In genomic region chr17:82780981-82781893, GRCh38 we compare ENCODE assay signal across 14 cellular contexts. TPM values are rescaled to one million over a fixed set of nuclear protein-coding genes. Genes with fewer than 3 reads are reported as not detected.
DNase-seq lines count a peak whose midpoint lies in the region; ATAC-seq and TF ChIP-seq lines count a peak whose summit lies in the region.
"Had no signal": no experiment of that assay in that cellular context is flagged by ENCODE, and none has a peak within 500 bp of the region (broad histone marks: within the 10 kb centered on the region; RNA-seq: fewer than 3 reads in every experiment).

No MANE protein-coding gene starts in this region.

- H3K27me3 ChIP-seq in PC-3 (ENCODE audit: low read length) (no peaks in the 10 kb centered on the region), right cardiac atrium (ENCODE audit: control insufficient read depth, insufficient read depth) (no peaks in the 10 kb centered on the region)
- H3K27me3 ChIP-seq: SJSA1 had no signal

- H3K4me3 ChIP-seq in PC-3 (ENCODE audit: low read length): no peak overlapping the region
- H3K4me3 ChIP-seq in right cardiac atrium (ENCODE audit: low read length): no peak overlapping the region
- H3K4me3 ChIP-seq: SJSA1 had no signal

- DNase-seq in activated T-cell treated with anti-CD3 and anti-CD28 coated beads, Interleukin-2, amount 50 U/mL, for 4 hours: no peak
- DNase-seq in activated T-cell treated with anti-CD3 and anti-CD28 coated beads, Interleukin-2, amount 50 U/mL, for 48 hours: no peak
- DNase-seq in PC-3 (no peak), right cardiac atrium (peak in 1 of 3 donors; percentile 69), cerebellar cortex (ENCODE audit: low spot score) (no peak), DMS153 treated with DMSO at 0.1 percent for 48 hours (lab: John Stamatoyannopoulos, UW; ENCODE audit: unreplicated experiment) (no peak), CD1c-positive myeloid dendritic cell (ENCODE audit: extremely low spot score) (no peak)
- DNase-seq in stimulated activated effector memory CD8-positive, alpha-beta T cell treated with anti-CD3 and anti-CD28 coated beads, Interleukin-12 subunit alpha, Interleukin-12 subunit beta, amount 100 ng/mL, for 72 hours (ENCODE audit: low spot score in 2 of 2): no peak
- DNase-seq: NCI-H1436 treated with DMSO at 0.1 percent for 48 hours had no signal

- no peaks in the 10 kb centered on the region for H3K9me3 Mint-ChIP-seq in activated T-cell treated with anti-CD3 and anti-CD28 coated beads, Interleukin-2, amount 50 U/mL, for 4 hours
- no peaks in the 10 kb centered on the region for H3K9me3 Mint-ChIP-seq in stimulated activated effector memory CD8-positive, alpha-beta T cell treated with anti-CD3 and anti-CD28 coated beads, Interleukin-12 subunit alpha, Interleukin-12 subunit beta, amount 100 ng/mL, for 72 hours
- H3K9me3 Mint-ChIP-seq: activated T-helper 2 cell treated with anti-CD3 and anti-CD28 coated beads, Interferon-gamma antibody, Interleukin-2, Interleukin-4, amounts not matched to agents 10 μg/mL and 5 μg/mL and 100 μg/mL, durations not matched to agents 14 hours and 24 hours and 36 hours had no signal

- H3K4me1 ChIP-seq in PC-3 (ENCODE audit: insufficient read depth, low read length): peaks cover 4% of the 10 kb centered on the region
- H3K4me1 ChIP-seq in right cardiac atrium (ENCODE audit: control insufficient read depth, insufficient read depth, low read length): no peaks in the 10 kb centered on the region
- H3K4me1 ChIP-seq: SJSA1 had no signal

- CTCF ChIA-PET in PC-3 (lab: Charles Lee): interaction anchor here (1.0 kb wide), 3 partner anchors 95 to 182 kb away, joined by 3 to 11 read pairs (median 4); no protein-coding TSS in a partner anchor

- H4K20me1 ChIP-seq in PC-3 (ENCODE audit: low read length): no peaks in the 10 kb centered on the region

- H3K9ac ChIP-seq in PC-3 (ENCODE audit: low read length): no peak overlapping the region

- no peaks in the 10 kb centered on the region for H3K9me2 ChIP-seq in PC-3 (replicated peaks; ENCODE audit: low read length)

- POLR2A ChIA-PET in PC-3 (lab: Charles Lee; ENCODE audit: unreplicated experiment): no interaction called here

- peak; percentile 16 to 32 for ATAC-seq in activated T-cell treated with anti-CD3 and anti-CD28 coated beads, Interleukin-2, amount 50 U/mL, for 4 hours
- ATAC-seq in PC-3: peak; percentile 14
- ATAC-seq in right cardiac atrium: peak; percentile 22 to 23
- peak; percentile 9 for ATAC-seq in stimulated activated effector memory CD8-positive, alpha-beta T cell treated with anti-CD3 and anti-CD28 coated beads, Interleukin-12 subunit alpha, Interleukin-12 subunit beta, amount 100 ng/mL, for 72 hours

- H3K27ac ChIP-seq in PC-3 (ENCODE audit: low read length): no peak overlapping the region
- H3K27ac ChIP-seq in right cardiac atrium (ENCODE audit: low read length): no peak overlapping the region
- H3K27ac ChIP-seq: SJSA1 had no signal

- no peak overlapping the region for H3K4me3 Mint-ChIP-seq in activated T-cell treated with anti-CD3 and anti-CD28 coated beads, Interleukin-2, amount 50 U/mL, for 4 hours
- H3K4me3 Mint-ChIP-seq in stimulated activated effector memory CD8-positive, alpha-beta T cell treated with anti-CD3 and anti-CD28 coated beads, Interleukin-12 subunit alpha, Interleukin-12 subunit beta, amount 100 ng/mL, for 72 hours: peak overlapping the region; percentile 57

- no peaks in the 10 kb centered on the region for H3K27me3 Mint-ChIP-seq in activated T-cell treated with anti-CD3 and anti-CD28 coated beads, Interleukin-2, amount 50 U/mL, for 4 hours (ENCODE audit: low read depth)

- peaks cover 10% of the 10 kb centered on the region for H3K36me3 Mint-ChIP-seq in activated T-cell treated with anti-CD3 and anti-CD28 coated beads, Interleukin-2, amount 50 U/mL, for 4 hours (ENCODE audit: insufficient read depth)
- H3K36me3 Mint-ChIP-seq in stimulated activated effector memory CD8-positive, alpha-beta T cell treated with anti-CD3 and anti-CD28 coated beads, Interleukin-12 subunit alpha, Interleukin-12 subunit beta, amount 100 ng/mL, for 72 hours: peaks cover 16% of the 10 kb centered on the region

- peaks cover 17% of the 10 kb centered on the region for H3K36me3 ChIP-seq in PC-3 (ENCODE audit: low read depth, low read length)

- H3K27ac Mint-ChIP-seq in stimulated activated effector memory CD8-positive, alpha-beta T cell treated with anti-CD3 and anti-CD28 coated beads, Interleukin-12 subunit alpha, Interleukin-12 subunit beta, amount 100 ng/mL, for 72 hours: peak overlapping the region; percentile 14
- H3K27ac Mint-ChIP-seq: activated T-helper 2 cell treated with anti-CD3 and anti-CD28 coated beads, Interferon-gamma antibody, Interleukin-2, Interleukin-4, amounts not matched to agents 10 μg/mL and 5 μg/mL and 100 μg/mL, durations not matched to agents 14 hours and 24 hours and 36 hours had no signal

- no peaks in the 10 kb centered on the region for H3K79me2 ChIP-seq in PC-3 (ENCODE audit: low read length)

- H3K4me1 Mint-ChIP-seq in activated T-cell treated with anti-CD3 and anti-CD28 coated beads, Interleukin-2, amount 50 U/mL, for 4 hours (ENCODE audit: low read depth): peaks cover 16% of the 10 kb centered on the region
- peaks cover 16% of the 10 kb centered on the region for H3K4me1 Mint-ChIP-seq in stimulated activated effector memory CD8-positive, alpha-beta T cell treated with anti-CD3 and anti-CD28 coated beads, Interleukin-12 subunit alpha, Interleukin-12 subunit beta, amount 100 ng/mL, for 72 hours

- no peak overlapping the region for H2AFZ ChIP-seq in PC-3 (ENCODE audit: low read length)

- no TSS peak for BruUV-seq in PC-3 (replicated peaks; lab: Mats Ljungman, UMichigan)

- no peak overlapping the region for H3K4me2 ChIP-seq in PC-3 (ENCODE audit: low read length)

- 82% methylated on average over 27 of the region's 27 CpGs for WGBS in right cardiac atrium

- H3F3A ChIP-seq in PC-3 (ENCODE audit: low read length, unreplicated experiment): no peaks in the 10 kb centered on the region

- no peaks in the 10 kb centered on the region for H3K9me3 ChIP-seq in PC-3 (ENCODE audit: low read length)
- no peaks in the 10 kb centered on the region for H3K9me3 ChIP-seq in right cardiac atrium (ENCODE audit: control insufficient read depth, low read length)
- H3K9me3 ChIP-seq: SJSA1 had no signal

- intact Hi-C loops in PC-3 (cut with micrococcal nuclease): no loop called here
- intact Hi-C loops in right cardiac atrium (cut with DNase I): loop anchor here in 3 of 4 donors (5.0 to 10.0 kb wide), 5 partner anchors 131 to 184 kb away; no protein-coding TSS in a partner anchor

- no peak for TF ChIP-seq CTCF in PC-3 (conservative IDR thresholded peaks at IDR 0.05; ENCODE audit: low read depth, low read length)

RNA-seq across cellular contexts. Expression of gene TBCD, which starts 29.4 kb away (rescaled TPM):
- total RNA-seq in activated T-cell treated with anti-CD3 and anti-CD28 coated beads, Interleukin-2, amount 50 U/mL, for 4 hours: 10 to 100 TPM; 63.5 to 76.7 (median 66.1) TPM
- total RNA-seq in PC-3 (2014; rRNA removed) (29.6 and 52.5 TPM in 2 replicates), right cardiac atrium (10 to 100 TPM; 36.2 to 43.9 (median 41.5) TPM)
- 38.8 TPM for polyA plus RNA-seq in right cardiac atrium

RNA-seq across cellular contexts. Expression of gene FN3K, which starts 45.8 kb away (rescaled TPM):
- total RNA-seq in activated T-cell treated with anti-CD3 and anti-CD28 coated beads, Interleukin-2, amount 50 U/mL, for 4 hours: 1 to 10 TPM in 2 of 3 donors, under 1 TPM in 1; 0.79 to 1.3 (median 1.0) TPM
- total RNA-seq in PC-3 (2014; rRNA removed): 8.4 and 14.7 TPM in 2 replicates
- total RNA-seq in right cardiac atrium: 10 to 100 TPM; 43.2 to 66.8 (median 60.9) TPM
- 57.6 TPM for polyA plus RNA-seq in right cardiac atrium
- total RNA-seq: H4, HT1080 had no signal

RNA-seq across cellular contexts. Expression of gene ZNF750, which starts 58.6 kb away (rescaled TPM):
- not detected for total RNA-seq in activated T-cell treated with anti-CD3 and anti-CD28 coated beads, Interleukin-2, amount 50 U/mL, for 4 hours
- total RNA-seq in PC-3 (2014; rRNA removed) (not detected in 2 replicates), right cardiac atrium (not detected)
- polyA plus RNA-seq in right cardiac atrium: 0.07 TPM
- total RNA-seq: activated T-helper 2 cell treated with anti-CD3 and anti-CD28 coated beads, Interferon-gamma antibody, Interleukin-2, Interleukin-4, amounts not matched to agents 10 μg/mL and 5 μg/mL and 100 μg/mL, durations not matched to agents 14 hours and 24 hours and 36 hours; fibroblast of villous mesenchyme; H4; HT1080; SJSA1 had no signal
